19 cellular contexts compared by ENCODE assay signal in genomic region chr17:70527364-70527888, GRCh38.
DNase-seq lines count a peak whose midpoint lies in the region; ATAC-seq, FAIRE-seq and TF ChIP-seq lines count a peak whose summit lies in the region.
"Had no signal": no experiment of that assay in that cellular context is flagged by ENCODE, and none has a peak within 500 bp of the region (broad histone marks: within the 10 kb centered on the region; RNA-seq: fewer than 3 reads in every experiment).

No MANE protein-coding gene starts in this region.

- 17% methylated on average over 3 of the region's 3 CpGs for WGBS in GM12878 (ENCODE audit: insufficient coverage, insufficient replicate concordance, low lambda C conversion rate, missing lambda C conversion rate)

- H3K4me1 Mint-ChIP-seq in CD4-positive, alpha-beta memory T cell = no peaks in the 10 kb centered on the region
- H3K4me1 Mint-ChIP-seq: natural killer cell had no signal

- intact Hi-C loops in GM12878 (cut with micrococcal nuclease; ENCODE audit: unreplicated experiment) = no loop called here
- intact Hi-C loops in CD4-positive, alpha-beta memory T cell (cut with micrococcal nuclease) = no loop called here

- ATAC-seq in GM12878 (peak; percentile 67), GM18907 (IDR thresholded peaks at IDR 0.05; ENCODE audit: unreplicated experiment) (no peak)
- ATAC-seq: natural killer cell, Panc1 had no signal

- no peak overlapping the region for H3K9ac ChIP-seq in GM12878 (ENCODE audit: control insufficient read depth, insufficient read depth, low read length)

- CTCF ChIA-PET in GM12878 (lab: Yijun Ruan, JAX) = interaction anchor here (0.8 to 2.5 kb wide), 5 partner anchors 10 to 350 kb away, joined by 3 to 11 read pairs (median 5); no protein-coding TSS in a partner anchor
- CTCF ChIA-PET in CD4-positive, alpha-beta memory T cell (lab: Charles Lee; ENCODE audit: partially characterized antibody) = interaction anchor here (1.0 kb wide), 1 partner anchor 25 kb away, joined by 3 read pairs; no protein-coding TSS in a partner anchor

- H3K27me3 Mint-ChIP-seq in CD4-positive, alpha-beta memory T cell = peaks cover 0 to 1% of the 10 kb centered on the region in 2 donors

- no peak for TF ChIP-seq EP300 in GM12878 (IDR thresholded peaks at IDR 0.05; ENCODE audit: borderline replicate concordance in 1 of 2, control insufficient read depth in 1 of 2, low read depth in 2 of 2, low read length in 2 of 2)

- BruUV-seq in GM12878 (replicated peaks; lab: Mats Ljungman, UMichigan) = no TSS peak

- no peaks in the 10 kb centered on the region for H3K4me1 ChIP-seq in GM12878 (ENCODE audit: control insufficient read depth, insufficient read depth, low read length)
- H3K4me1 ChIP-seq in neutrophil (ENCODE audit: control insufficient read depth in 1 of 2, insufficient read depth in 1 of 2, low read depth in 1 of 2, low read length in 1 of 2) = peaks cover 19 to 23% of the 10 kb centered on the region in 2 experiments
- H3K4me1 ChIP-seq in CD4-positive, alpha-beta memory T cell (ENCODE audit: insufficient read depth, low read length) = no peaks in the 10 kb centered on the region
- H3K4me1 ChIP-seq: tibial artery had no signal

- no peaks in the 10 kb centered on the region for H3K27me3 ChIP-seq in GM12878 (replicated peaks in 1 of 2; ENCODE audit: control insufficient read depth in 2 of 2, insufficient read depth in 2 of 2, low read length in 1 of 2)
- no peaks in the 10 kb centered on the region for H3K27me3 ChIP-seq in neutrophil
- H3K27me3 ChIP-seq in CD4-positive, alpha-beta memory T cell (ENCODE audit: insufficient read depth, low read length) = no peaks in the 10 kb centered on the region
- H3K27me3 ChIP-seq: brain microvascular endothelial cell, tibial artery had no signal

- peak; percentile 81 for DNase-seq in CD1c-positive myeloid dendritic cell (ENCODE audit: extremely low spot score)
- DNase-seq in MV-4-11 (lab: John Stamatoyannopoulos, UW) = peak; percentile 98
- DNase-seq in GM12878 (ENCODE audit: low read depth, low spot score) = no peak
- no peak for DNase-seq in NCI-H1417 (lab: John Stamatoyannopoulos, UW)
- no peak for DNase-seq in CD4-positive, alpha-beta memory T cell
- DNase-seq in D341Med (ENCODE audit: low spot score) = no peak
- DNase-seq: activated naive CD4-positive, alpha-beta T cell treated with anti-CD3 and anti-CD28 coated beads, Interleukin-2, amount 50 U/mL, for 16 hours; brain microvascular endothelial cell; GOT3; hypothalamus; natural killer cell; NCI-H1436; NCI-H446 treated with DMSO at 0.1 percent for 48 hours; stimulated activated CD4-positive, alpha-beta T cell treated with anti-CD3 and anti-CD28 coated beads, Interleukin-2, amount 100 ng/mL, for 24 hours; T-helper 1 cell; tibial artery had no signal

- H3K27ac Mint-ChIP-seq in CD4-positive, alpha-beta memory T cell = no peak overlapping the region
- H3K27ac Mint-ChIP-seq: natural killer cell had no signal

- in situ Hi-C loops in GM12878 (cut with MboI) = no loop called here

- H3K36me3 ChIP-seq in GM12878 (ENCODE audit: control insufficient read depth in 2 of 2, insufficient read depth in 2 of 2, low read length in 1 of 2) (no peaks in the 10 kb centered on the region), neutrophil (no peaks in the 10 kb centered on the region)
- H3K36me3 ChIP-seq in CD4-positive, alpha-beta memory T cell (ENCODE audit: insufficient read depth, low read length) = no peaks in the 10 kb centered on the region
- H3K36me3 ChIP-seq: brain microvascular endothelial cell, tibial artery had no signal

- no peak overlapping the region for H3K4me2 ChIP-seq in GM12878 (ENCODE audit: control insufficient read depth, insufficient read depth)

- H4K20me1 ChIP-seq in GM12878 (ENCODE audit: control insufficient read depth, insufficient read depth) = no peaks in the 10 kb centered on the region

- no peak overlapping the region for H2AFZ ChIP-seq in GM12878 (ENCODE audit: control insufficient read depth, low read depth, low read length)

- FAIRE-seq in GM12878 (lab: Jason Lieb, UNC) = no peak

- SMC1A ChIA-PET in GM12878 (lab: Charles Lee; ENCODE audit: uncharacterized antibody, unreplicated experiment) = interaction anchor here (0.6 to 3.3 kb wide), 11 partner anchors 10 to 368 kb away, joined by 3 to 19 read pairs (median 4); no protein-coding TSS in a partner anchor

- H3K9me3 ChIP-seq in GM12878 (replicated peaks; ENCODE audit: control insufficient read depth, insufficient read depth, low read length) (no peaks in the 10 kb centered on the region), neutrophil (no peaks in the 10 kb centered on the region)
- no peaks in the 10 kb centered on the region for H3K9me3 ChIP-seq in CD4-positive, alpha-beta memory T cell (ENCODE audit: control insufficient read depth in 1 of 2, low read length in 2 of 2)
- H3K9me3 ChIP-seq: tibial artery had no signal

- no peak for TF ChIP-seq POLR2A in GM12878 (IDR thresholded peaks at IDR 0.05; ENCODE audit: low read depth, low read length)

- H3K27ac ChIP-seq in GM12878 (ENCODE audit: control insufficient read depth, insufficient read depth) (no peak overlapping the region), neutrophil (peak overlapping the region; percentile 72)
- no peak overlapping the region for H3K27ac ChIP-seq in CD4-positive, alpha-beta memory T cell (ENCODE audit: low read depth, low read length)
- H3K27ac ChIP-seq: brain microvascular endothelial cell, tibial artery had no signal

- TF ChIP-seq CTCF in GM12878 (IDR thresholded peaks at IDR 0.05 in 2 of 3, conservative IDR thresholded peaks at IDR 0.05 in 1 of 3; ENCODE audit: control insufficient read depth in 2 of 3, extremely low read depth in 1 of 3, insufficient read depth in 1 of 3, low read depth in 3 of 3, low read length in 3 of 3) (no peak), neutrophil (IDR thresholded peaks at IDR 0.05) (no peak)

- RAD21 ChIA-PET in GM12878 (lab: Charles Lee; ENCODE audit: unreplicated experiment) = interaction anchor here (0.8 to 2.0 kb wide), 10 partner anchors 10 to 359 kb away, joined by 3 to 8 read pairs (median 3); no protein-coding TSS in a partner anchor

- TF ChIP-seq RAD21 in GM12878 (IDR thresholded peaks at IDR 0.05; ENCODE audit: insufficient read depth, low read depth, low read length) = no peak

- H3K4me3 ChIP-seq in GM12878 (no peak overlapping the region), neutrophil (ENCODE audit: low read depth in 1 of 2, low read length in 1 of 2) (peak overlapping the region in 1 of 2 experiments; percentile 3)
- H3K4me3 ChIP-seq in CD4-positive, alpha-beta memory T cell (ENCODE audit: low read length in 2 of 2) = no peak overlapping the region
- H3K4me3 ChIP-seq: tibial artery had no signal

- peaks cover 0 to 4% (median 0%) of the 10 kb centered on the region in 8 donors for H3K9me3 Mint-ChIP-seq in CD4-positive, alpha-beta memory T cell

- no peak overlapping the region for H3K4me3 Mint-ChIP-seq in CD4-positive, alpha-beta memory T cell
- H3K4me3 Mint-ChIP-seq: natural killer cell had no signal

- H3K79me2 ChIP-seq in GM12878 (ENCODE audit: control insufficient read depth, insufficient read depth, low read length) = no peaks in the 10 kb centered on the region

- POLR2A ChIA-PET in GM12878 (lab: Charles Lee) = interaction anchor here (1.1 to 1.7 kb wide), 3 partner anchors 81 to 360 kb away, joined by 3 to 5 read pairs (median 3); no protein-coding TSS in a partner anchor
- POLR2A ChIA-PET in CD4-positive, alpha-beta memory T cell (lab: Charles Lee; ENCODE audit: partially characterized antibody) = no interaction called here

- H3K36me3 Mint-ChIP-seq in CD4-positive, alpha-beta memory T cell = no peaks in the 10 kb centered on the region
- H3K36me3 Mint-ChIP-seq: natural killer cell had no signal

TF ChIP-seq in GM12878, 131 proteins besides CTCF, POLR2A, EP300 and RAD21 (continues in another document):
- peak; percentile 60; the same call in 1 of the 2 replicates for TF ChIP-seq FOXM1 (IDR thresholded peaks at IDR 0.05; ENCODE audit: low read depth, low read length)
- no peak for TF ChIP-seq TAF1 (IDR thresholded peaks at IDR 0.05; ENCODE audit: borderline replicate concordance, low read depth, low read length)
- TF ChIP-seq DPF2 (IDR thresholded peaks at IDR 0.05) = peak; percentile 28; the same call in 1 of the 2 replicates
- no peak for TF ChIP-seq PAX8 (IDR thresholded peaks at IDR 0.05)
- no peak for TF ChIP-seq WRNIP1 (IDR thresholded peaks at IDR 0.05; ENCODE audit: borderline replicate concordance, low read depth, low read length)
- no peak for TF ChIP-seq ZNF384 (IDR thresholded peaks at IDR 0.05; ENCODE audit: borderline replicate concordance, low read depth, low read length)
- TF ChIP-seq MYB (IDR thresholded peaks at IDR 0.05; ENCODE audit: borderline replicate concordance, low read depth, low read length) = no peak
- no peak for TF ChIP-seq HCFC1 (IDR thresholded peaks at IDR 0.05; ENCODE audit: low read length)
- no peak for TF ChIP-seq EED (IDR thresholded peaks at IDR 0.05; ENCODE audit: low read depth)
- no peak for TF ChIP-seq HDGF (IDR thresholded peaks at IDR 0.05)
- no peak for TF ChIP-seq E4F1 (IDR thresholded peaks at IDR 0.05; ENCODE audit: borderline replicate concordance, partially characterized antibody)
- TF ChIP-seq MTA3 (IDR thresholded peaks at IDR 0.05; ENCODE audit: borderline replicate concordance, low read length) = no peak
- no peak for TF ChIP-seq SMARCA5 (IDR thresholded peaks at IDR 0.05)
- no peak for TF ChIP-seq ZZZ3 (IDR thresholded peaks at IDR 0.05; ENCODE audit: control insufficient read depth, insufficient read length, low read depth)
- TF ChIP-seq EGR1 (IDR thresholded peaks at IDR 0.05; ENCODE audit: borderline replicate concordance in 1 of 2, low read depth in 2 of 2, low read length in 2 of 2) = peak in 1 of 2 experiments; percentile 43; a peak in 1 of 3 replicates
- TF ChIP-seq YBX1 (IDR thresholded peaks at IDR 0.05) = no peak

Comparison
In these comparisons a context has a peak if more than half of its experiments do, and no peak if none do; other contexts are left out.
1. DNase-seq: peak in CD1c-positive myeloid dendritic cell (single experiment) and MV-4-11 (single experiment); none in GM12878 (single experiment), NCI-H1417 (0 of 3), CD4-positive, alpha-beta memory T cell (0 of 5) and D341Med (single experiment).